8 cellular contexts compared by ENCODE assay signal in genomic region chr3:48609088-48610005, GRCh38. TPM values are rescaled to one million over a fixed set of nuclear protein-coding genes. Genes with fewer than 3 reads are reported as not detected.
DNase-seq lines count a peak whose midpoint lies in the region; ATAC-seq and TF ChIP-seq lines count a peak whose summit lies in the region.

Gene UQCRC1, minus strand, starts transcription at chr3:48609646. Its CDS starts 26 bp downstream, at chr3:48609620.

- H3K9me3 Mint-ChIP-seq in T-helper 1 cell treated with Interleukin-12 subunit alpha and Interleukin-12 subunit beta and Interleukin-4 antibody, amounts not matched to agents 30 μg/mL and 1 μg/mL, for 36 hours: no peaks in the 10 kb centered on the region

- H3K4me1 ChIP-seq in left ventricle myocardium inferior (peaks cover 57% of the 10 kb centered on the region), prostate gland (replicated peaks) (no peaks in the 10 kb centered on the region), urinary bladder (ENCODE audit: insufficient read depth) (no peaks in the 10 kb centered on the region)

- peak; percentile 97 for DNase-seq in GM13977 (ENCODE audit: low spot score)
- DNase-seq in NCI-H1694 (lab: John Stamatoyannopoulos, UW): peak; percentile 28
- DNase-seq in amygdala (lab: John Stamatoyannopoulos, UW): peak; percentile 35 to 93 (median 81)
- peak; percentile 92 for DNase-seq in left ventricle myocardium inferior
- DNase-seq in prostate gland (ENCODE audit: low spot score): peak; percentile 89

- peaks cover 17% of the 10 kb centered on the region for H3K36me3 Mint-ChIP-seq in T-helper 1 cell treated with Interleukin-12 subunit alpha and Interleukin-12 subunit beta and Interleukin-4 antibody, amounts not matched to agents 30 μg/mL and 1 μg/mL, for 36 hours (ENCODE audit: low read depth)

- H3K9me3 ChIP-seq in left ventricle myocardium inferior (replicated peaks) (no peaks in the 10 kb centered on the region), prostate gland (no peaks in the 10 kb centered on the region)

- peak; percentile 92 for ATAC-seq in HG02870 (IDR thresholded peaks at IDR 0.05; ENCODE audit: unreplicated experiment)

- peak within 1 kb of the TSS; percentile 95 for H3K27ac Mint-ChIP-seq in T-helper 1 cell treated with Interleukin-12 subunit alpha and Interleukin-12 subunit beta and Interleukin-4 antibody, amounts not matched to agents 30 μg/mL and 1 μg/mL, for 36 hours

- H3K4me3 ChIP-seq in left ventricle myocardium inferior: peak within 1 kb of the TSS; percentile 78
- H3K4me3 ChIP-seq in prostate gland: peak within 1 kb of the TSS; percentile 88 to 91
- H3K4me3 ChIP-seq in urinary bladder (ENCODE audit: low read depth, low read length): peak within 1 kb of the TSS; percentile 75

- intact Hi-C loops in left ventricle myocardium inferior (cut with micrococcal nuclease): no loop called here
- intact Hi-C loops in prostate gland (cut with DNase I): loop anchor here (2.0 to 10.0 kb wide), 2 partner anchors 51 to 155 kb away; no protein-coding TSS in a partner anchor

- peak within 1 kb of the TSS; percentile 95 for H3K27ac ChIP-seq in left ventricle myocardium inferior (replicated peaks)
- peak within 1 kb of the TSS; percentile 84 to 88 for H3K27ac ChIP-seq in prostate gland
- peak within 1 kb of the TSS; percentile 88 for H3K27ac ChIP-seq in urinary bladder (ENCODE audit: low read depth)

- H3K4me1 Mint-ChIP-seq in T-helper 1 cell treated with Interleukin-12 subunit alpha and Interleukin-12 subunit beta and Interleukin-4 antibody, amounts not matched to agents 30 μg/mL and 1 μg/mL, for 36 hours (ENCODE audit: low read depth): peaks cover 16% of the 10 kb centered on the region

- H3K36me3 ChIP-seq in left ventricle myocardium inferior: peaks cover 30% of the 10 kb centered on the region
- H3K36me3 ChIP-seq in prostate gland: peaks cover 5 to 8% of the 10 kb centered on the region in 2 donors
- peaks cover 2% of the 10 kb centered on the region for H3K36me3 ChIP-seq in urinary bladder (ENCODE audit: insufficient read depth)

- H3K4me3 Mint-ChIP-seq in T-helper 1 cell treated with Interleukin-12 subunit alpha and Interleukin-12 subunit beta and Interleukin-4 antibody, amounts not matched to agents 30 μg/mL and 1 μg/mL, for 36 hours: peak within 1 kb of the TSS; percentile 97

- TF ChIP-seq CTCF in GM13977 (IDR thresholded peaks at IDR 0.05; ENCODE audit: extremely low read depth, insufficient read depth, missing control alignments) (peak; percentile 75), left ventricle myocardium inferior (IDR thresholded peaks at IDR 0.05; ENCODE audit: borderline replicate concordance) (peak; percentile 86), prostate gland (IDR thresholded peaks at IDR 0.05) (peak; percentile 47 to 96 (median 88))

- H3K27me3 Mint-ChIP-seq in T-helper 1 cell treated with Interleukin-12 subunit alpha and Interleukin-12 subunit beta and Interleukin-4 antibody, amounts not matched to agents 30 μg/mL and 1 μg/mL, for 36 hours (ENCODE audit: low read depth): no peaks in the 10 kb centered on the region

- in situ Hi-C loops in GM13977 (cut with MboI; ENCODE audit: low pct_unique_long_range_greater_than_20kb, low sequenced_read_pairs, unreplicated experiment): no loop called here

- peak; percentile 90 for TF ChIP-seq POLR2A in prostate gland (IDR thresholded peaks at IDR 0.05)

- WGBS in prostate gland: 2% methylated on average over 84 of the region's 86 CpGs
- WGBS in urinary bladder: 2% methylated on average over 86 of the region's 86 CpGs

- H3K27me3 ChIP-seq in left ventricle myocardium inferior (ENCODE audit: low read depth) (no peaks in the 10 kb centered on the region), prostate gland (replicated peaks; ENCODE audit: insufficient read depth) (no peaks in the 10 kb centered on the region)

RNA-seq across cellular contexts. Expression of gene UQCRC1, which starts in this region (rescaled TPM):
- 1,000 TPM for total RNA-seq in left ventricle myocardium inferior
- 100 to 1,000 TPM; 239 to 251 TPM for total RNA-seq in prostate gland
- 82.4 TPM for total RNA-seq in urinary bladder
- 282 TPM for polyA plus RNA-seq in urinary bladder

Comparison
In these comparisons a context has a peak if more than half of its experiments do, and no peak if none do; other contexts are left out.
1. Peak in every context shown above with its lines: DNase-seq, ATAC-seq, H3K4me3 ChIP-seq and H3K27ac ChIP-seq.
2. DNase-seq: peak in every context shown above with its lines; median percentile 97 in GM13977; 92 in left ventricle myocardium inferior; 89 in prostate gland; 81 in amygdala; 28 in NCI-H1694.